ENCODE assay signal across 1 cellular context in genomic region chr9:35341585-35341984, GRCh38.
TF ChIP-seq lines count a peak whose summit lies in the region.

No MANE protein-coding gene starts in this region.

TF ChIP-seq in WTC11, 78 proteins besides CTCF, POLR2A, EP300 and RAD21 (continued from another document):
- no peak for TF ChIP-seq USF1 (CRISPR knock-in tag; IDR thresholded peaks at IDR 0.05)
